11 cellular contexts compared by ENCODE assay signal in genomic region chr2:161424179-161424763, GRCh38. TPM values are rescaled to one million over a fixed set of nuclear protein-coding genes. Genes with fewer than 3 reads are reported as not detected.
DNase-seq lines count a peak whose midpoint lies in the region; ATAC-seq, FAIRE-seq and TF ChIP-seq lines count a peak whose summit lies in the region.
"Had no signal": no experiment of that assay in that cellular context is flagged by ENCODE, and none has a peak within 500 bp of the region (broad histone marks: within the 10 kb centered on the region; RNA-seq: fewer than 3 reads in every experiment).

No MANE protein-coding gene starts in this region.

- H2BK12ac ChIP-seq in trophoblast cell (ENCODE audit: low read length): no peak overlapping the region

- no peak overlapping the region for H3K27ac ChIP-seq in esophagus (ENCODE audit: low read depth in 2 of 2, low read length in 1 of 2)
- H3K27ac ChIP-seq in trophoblast cell (ENCODE audit: low read depth, low read length): no peak overlapping the region
- H3K27ac ChIP-seq: foreskin keratinocyte, right atrium auricular region had no signal

- CTCF ChIA-PET in Caco-2 (lab: Charles Lee): no interaction called here
- CTCF ChIA-PET in T-cell (lab: Charles Lee): no interaction called here

- no peak overlapping the region for H4K91ac ChIP-seq in trophoblast cell (ENCODE audit: low read depth, low read length)

- peaks cover 26% of the 10 kb centered on the region for H3K27me3 Mint-ChIP-seq in Caco-2 (ENCODE audit: insufficient read depth, unreplicated experiment)
- H3K27me3 Mint-ChIP-seq in T-cell: peaks cover 77 to 83% of the 10 kb centered on the region in 2 donors

- H2AFZ ChIP-seq in trophoblast cell (ENCODE audit: insufficient read depth, low read length, poor library complexity): no peak overlapping the region

- no TSS peak for BruUV-seq in Caco-2 (replicated peaks; lab: Mats Ljungman, UMichigan)

- H3K27ac Mint-ChIP-seq in Caco-2 (ENCODE audit: unreplicated experiment) (no peak overlapping the region), T-cell (peak overlapping the region in 1 of 2 donors; percentile 60)

- H3K4me3 Mint-ChIP-seq in Caco-2 (ENCODE audit: unreplicated experiment) (peak overlapping the region; percentile 67), T-cell (peak overlapping the region; percentile 62 to 77 (median 64))

- H3K9me3 ChIP-seq in Caco-2 (no peaks in the 10 kb centered on the region), esophagus (ENCODE audit: control insufficient read depth in 2 of 2, insufficient read depth in 1 of 2, low read depth in 1 of 2, low read length in 1 of 2) (peaks cover 0 to 9% of the 10 kb centered on the region in 2 donors), trophoblast cell (ENCODE audit: insufficient read depth, low read depth, low read length) (no peaks in the 10 kb centered on the region)
- H3K9me3 ChIP-seq: right atrium auricular region had no signal

- no peaks in the 10 kb centered on the region; the same call in 1 of the 2 replicates for H3K27me3 ChIP-seq in Caco-2 (replicated peaks; ENCODE audit: control insufficient read depth, insufficient read depth, low read length)
- peaks cover 13 to 43% of the 10 kb centered on the region in 2 donors for H3K27me3 ChIP-seq in esophagus (ENCODE audit: control insufficient read depth in 1 of 2, insufficient read depth in 2 of 2, low read length in 2 of 2)
- H3K27me3 ChIP-seq in trophoblast cell (ENCODE audit: insufficient read depth, low read length): peaks cover 71% of the 10 kb centered on the region

- intact Hi-C loops in Caco-2 (cut with micrococcal nuclease; ENCODE audit: unreplicated experiment): no loop called here

- DNase-seq in Caco-2 (no peak), T-cell (no peak), trophoblast cell (no peak), GM12892 (ENCODE audit: insufficient read length) (no peak), NCI-H2196 treated with DMSO at 0.1 percent for 48 hours (lab: John Stamatoyannopoulos, UW; ENCODE audit: unreplicated experiment) (no peak)
- DNase-seq: foreskin keratinocyte, NCI-H146 had no signal

- H3K4me3 ChIP-seq in Caco-2 (ENCODE audit: low read depth, low read length) (peak overlapping the region; percentile 36), esophagus (ENCODE audit: low read depth in 1 of 2, low read length in 2 of 2) (peak overlapping the region; percentile 30 to 47), trophoblast cell (ENCODE audit: low read depth, low read length) (peak overlapping the region; percentile 50)

- no peaks in the 10 kb centered on the region for H3K79me2 ChIP-seq in trophoblast cell (ENCODE audit: control insufficient read depth, insufficient read depth, low read length, poor library complexity)

- no peaks in the 10 kb centered on the region for H3K36me3 ChIP-seq in Caco-2 (ENCODE audit: control insufficient read depth, insufficient read depth, low read length)
- H3K36me3 ChIP-seq in esophagus (ENCODE audit: control insufficient read depth in 2 of 2, insufficient read depth in 2 of 2, low read length in 1 of 2): no peaks in the 10 kb centered on the region
- H3K36me3 ChIP-seq in trophoblast cell (ENCODE audit: control insufficient read depth in 1 of 2, insufficient read depth in 2 of 2, low read length in 2 of 2): no peaks in the 10 kb centered on the region
- H3K36me3 ChIP-seq: right atrium auricular region had no signal

- no peak overlapping the region for H3K4ac ChIP-seq in trophoblast cell (ENCODE audit: low read depth, low read length)

- H2BK5ac ChIP-seq in trophoblast cell (ENCODE audit: low read depth, low read length, poor library complexity): no peak overlapping the region

- H3K36me3 Mint-ChIP-seq in Caco-2 (ENCODE audit: insufficient read depth, unreplicated experiment): peaks cover 6% of the 10 kb centered on the region
- H3K36me3 Mint-ChIP-seq in T-cell: no peaks in the 10 kb centered on the region

- H4K12ac ChIP-seq in trophoblast cell (ENCODE audit: low read depth, low read length): no peak overlapping the region

- H3K18ac ChIP-seq in trophoblast cell (ENCODE audit: low read length): no peak overlapping the region

- H3K9me3 Mint-ChIP-seq in Caco-2 (ENCODE audit: unreplicated experiment): peaks cover 10% of the 10 kb centered on the region
- no peaks in the 10 kb centered on the region for H3K9me3 Mint-ChIP-seq in T-cell

- ATAC-seq in T-cell (replicated peaks in 1 of 4) (no peak), HG03469 (IDR thresholded peaks at IDR 0.05; ENCODE audit: unreplicated experiment) (no peak), GM18505 (IDR thresholded peaks at IDR 0.05; ENCODE audit: unreplicated experiment) (no peak)

- H3K14ac ChIP-seq in trophoblast cell (ENCODE audit: low read length): no peak overlapping the region

- H3K4me1 Mint-ChIP-seq in Caco-2 (ENCODE audit: low read depth, unreplicated experiment) (no peaks in the 10 kb centered on the region), T-cell (peaks cover 33 to 43% (median 39%) of the 10 kb centered on the region in 3 donors)

- POLR2A ChIA-PET in Caco-2 (lab: Charles Lee) (no interaction called here), T-cell (lab: Charles Lee) (no interaction called here)

- H3K23ac ChIP-seq in trophoblast cell (ENCODE audit: low read length): no peak overlapping the region

- no peak overlapping the region for H3K9ac ChIP-seq in trophoblast cell (ENCODE audit: low read length)

- no peaks in the 10 kb centered on the region for H3K79me1 ChIP-seq in trophoblast cell (ENCODE audit: low read length)

- no peak overlapping the region for H2BK120ac ChIP-seq in trophoblast cell (ENCODE audit: insufficient read depth, low read length, poor library complexity)

- WGBS in esophagus, 2 donors: 18% methylated on average over 21 to 26 of the region's 26 CpGs
- WGBS in trophoblast cell (ENCODE audit: extremely low coverage, insufficient coverage, insufficient read length): no CpG with 5 or more reads among the region's 26 CpGs

- TF ChIP-seq POLR2A in GM12892 (IDR thresholded peaks at IDR 0.05; ENCODE audit: low read depth, low read length) (no peak), GM18505 (IDR thresholded peaks at IDR 0.05; ENCODE audit: borderline replicate concordance, extremely low read depth, insufficient read depth, insufficient read length) (no peak)

- H3K4me2 ChIP-seq in trophoblast cell (ENCODE audit: low read length): peak overlapping the region; percentile 91

- H3K4me1 ChIP-seq in Caco-2 (no peaks in the 10 kb centered on the region), esophagus (ENCODE audit: control insufficient read depth in 2 of 2, insufficient read depth in 2 of 2, low read length in 1 of 2) (peaks cover 8 to 10% of the 10 kb centered on the region in 2 donors), trophoblast cell (ENCODE audit: control insufficient read depth in 1 of 2, insufficient read depth in 2 of 2, low read length in 2 of 2) (peaks cover 11% of the 10 kb centered on the region in 2 experiments)
- H3K4me1 ChIP-seq: foreskin keratinocyte had no signal

- no peak for FAIRE-seq in GM12892 (lab: Jason Lieb, UNC)

- TF ChIP-seq CTCF in Caco-2 (IDR thresholded peaks at IDR 0.05; ENCODE audit: insufficient read depth in 1 of 2, low read depth in 1 of 2, low read length in 1 of 2, severe bottlenecking in 1 of 2, unreplicated experiment in 1 of 2): no peak

- no peak overlapping the region for H2AK5ac ChIP-seq in trophoblast cell (ENCODE audit: low read length)

- no peak overlapping the region for H4K8ac ChIP-seq in trophoblast cell (ENCODE audit: low read depth, low read length)

RNA-seq across cellular contexts. Expression of gene TBR1, which starts 8.2 kb away (rescaled TPM):
- total RNA-seq in Caco-2 (2022): 0.07 and 0.11 TPM in 2 replicates
- total RNA-seq in T-cell: not detected
- polyA plus RNA-seq in esophagus: under 1 TPM in 1 of 2 donors, not detected in 1; 0.02 TPM
- polyA plus RNA-seq in trophoblast cell (2013): 0.21 and 0.28 TPM in 2 replicates
- not detected for polyA plus RNA-seq in GM12892 (2012; ENCODE audit: missing spikeins)
- total RNA-seq: foreskin keratinocyte, right atrium auricular region had no signal
- polyA plus RNA-seq: foreskin keratinocyte had no signal
